ENCODE assay signal across 8 cellular contexts in the genomic region with DNA sequence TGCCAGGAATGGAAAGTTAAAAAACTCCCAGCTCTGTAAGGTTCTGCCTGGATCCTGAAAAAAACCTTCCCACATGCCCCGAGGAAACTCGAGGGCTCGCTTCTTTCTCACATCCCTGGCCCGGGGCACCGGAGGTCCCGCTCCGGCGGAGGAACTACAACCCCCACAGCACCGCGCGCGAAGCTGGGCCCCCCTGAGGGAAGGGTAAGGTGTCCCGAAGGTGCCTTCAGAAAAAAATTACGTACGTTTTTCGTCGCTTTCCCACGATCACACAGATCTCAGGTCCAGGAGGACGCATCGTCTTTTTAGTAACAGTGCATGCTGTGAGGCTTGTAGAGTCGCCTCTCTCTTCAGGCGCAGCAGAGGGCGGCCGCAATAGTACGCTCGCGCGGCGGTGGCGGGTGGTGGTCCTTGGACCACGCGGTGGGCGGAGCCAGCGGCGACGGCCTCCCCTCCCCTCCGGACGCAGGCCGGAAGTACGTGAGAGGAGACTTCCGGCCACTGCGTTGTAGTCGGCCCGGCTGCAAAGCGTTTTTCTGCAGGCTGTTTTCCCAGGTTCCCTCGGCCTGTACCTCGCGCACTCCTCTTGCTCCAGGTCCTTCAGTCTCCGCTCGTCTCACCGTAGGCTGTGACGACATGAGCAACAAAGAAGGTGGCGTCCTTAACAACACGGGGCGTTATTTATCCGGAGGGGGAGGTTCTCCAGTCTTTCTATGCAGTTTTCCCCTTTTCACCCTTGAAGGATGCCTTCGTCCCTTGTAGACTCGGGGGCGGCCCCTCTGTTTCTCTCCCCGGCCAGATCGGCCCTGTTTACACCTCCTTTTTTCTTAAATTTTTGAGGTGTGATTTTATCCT. TPM values are rescaled to one million over a fixed set of nuclear protein-coding genes. Genes with fewer than 3 reads are reported as not detected.
DNase-seq lines count a peak whose midpoint lies in the region; ATAC-seq and TF ChIP-seq lines count a peak whose summit lies in the region.

A gene with protein sequence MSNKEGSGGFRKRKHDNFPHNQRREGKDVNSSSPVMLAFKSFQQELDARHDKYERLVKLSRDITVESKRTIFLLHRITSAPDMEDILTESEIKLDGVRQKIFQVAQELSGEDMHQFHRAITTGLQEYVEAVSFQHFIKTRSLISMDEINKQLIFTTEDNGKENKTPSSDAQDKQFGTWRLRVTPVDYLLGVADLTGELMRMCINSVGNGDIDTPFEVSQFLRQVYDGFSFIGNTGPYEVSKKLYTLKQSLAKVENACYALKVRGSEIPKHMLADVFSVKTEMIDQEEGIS (plus strand): TSS at position 495 of the 855 bp plus-strand sequence. CDS start 142 bp downstream, at position 637.

- WGBS in gastroesophageal sphincter (ENCODE audit: low coverage in 1 of 2), 2 donors: 0% methylated on average over 6 to 15 of the region's 61 CpGs

- peaks cover 23% of the 10 kb centered on the region for H3K36me3 Mint-ChIP-seq in activated naive CD4-positive, alpha-beta T cell treated with anti-CD3 and anti-CD28 coated beads, Interleukin-2, amount 10 ng/mL, durations not matched to agents 7 days and 5 days

- peak within 1 kb of the TSS; percentile 91 for H3K4me3 ChIP-seq in SK-N-MC
- peak within 1 kb of the TSS; percentile 68 to 90 for H3K4me3 ChIP-seq in gastroesophageal sphincter
- H3K4me3 ChIP-seq in neutrophil (ENCODE audit: low read depth in 1 of 2, low read length in 1 of 2): peak within 1 kb of the TSS; percentile 72 to 79

- peaks cover 2% of the 10 kb centered on the region for H3K9me3 Mint-ChIP-seq in activated naive CD4-positive, alpha-beta T cell treated with anti-CD3 and anti-CD28 coated beads, Interleukin-2, amount 10 ng/mL, durations not matched to agents 7 days and 5 days

- H3K36me3 ChIP-seq in SK-N-MC (ENCODE audit: insufficient read depth, low read length) (peaks cover 32% of the 10 kb centered on the region), gastroesophageal sphincter (peaks cover 0 to 17% of the 10 kb centered on the region in 2 donors), neutrophil (peaks cover 4% of the 10 kb centered on the region)

- peak within 1 kb of the TSS; percentile 92 for H3K4me3 Mint-ChIP-seq in activated naive CD4-positive, alpha-beta T cell treated with anti-CD3 and anti-CD28 coated beads, Interleukin-2, amount 10 ng/mL, durations not matched to agents 7 days and 5 days

- peak; percentile 82 to 90 for TF ChIP-seq POLR2A in gastroesophageal sphincter (IDR thresholded peaks at IDR 0.05)

- H3K9me3 ChIP-seq in SK-N-MC (ENCODE audit: low read depth, low read length) (no peaks in the 10 kb centered on the region), gastroesophageal sphincter (no peaks in the 10 kb centered on the region), neutrophil (no peaks in the 10 kb centered on the region)

- ATAC-seq in gastroesophageal sphincter: peak; percentile 99

- DNase-seq in GF-D8 (lab: John Stamatoyannopoulos, UW) (peak; percentile 85), HEK293T (ENCODE audit: extremely low spot score) (peak; percentile 99), MV-4-11 (lab: John Stamatoyannopoulos, UW) (peak; percentile 91), SK-N-MC (ENCODE audit: low read depth, low spot score) (peak; percentile 72), substantia nigra (lab: John Stamatoyannopoulos, UW) (peak; percentile 49 to 99 (median 88))
- DNase-seq in activated naive CD4-positive, alpha-beta T cell treated with anti-CD3 and anti-CD28 coated beads, Interleukin-2, amount 10 ng/mL, durations not matched to agents 7 days and 5 days: peak; percentile 91

- H3K27me3 ChIP-seq in gastroesophageal sphincter (no peaks in the 10 kb centered on the region), neutrophil (no peaks in the 10 kb centered on the region)

- H3K27ac Mint-ChIP-seq in activated naive CD4-positive, alpha-beta T cell treated with anti-CD3 and anti-CD28 coated beads, Interleukin-2, amount 10 ng/mL, durations not matched to agents 7 days and 5 days: peak within 1 kb of the TSS; percentile 98

- H3K9ac ChIP-seq in SK-N-MC (ENCODE audit: insufficient read length): peak within 1 kb of the TSS; percentile 97

- POLR2A ChIA-PET in HEK293T (lab: Yijun Ruan, JAX): interaction anchor here (0.7 to 1.3 kb wide), 5 partner anchors 18 to 191 kb away, joined by 3 to 8 read pairs (median 3); a partner anchor contains a TSS

- TF ChIP-seq CTCF in gastroesophageal sphincter (IDR thresholded peaks at IDR 0.05): no peak
- peak; percentile 25 for TF ChIP-seq CTCF in neutrophil (IDR thresholded peaks at IDR 0.05)

- TF ChIP-seq EP300 in gastroesophageal sphincter (IDR thresholded peaks at IDR 0.05): no peak

- peaks cover 3 to 55% (median 16%) of the 10 kb centered on the region in 3 donors for H3K4me1 ChIP-seq in gastroesophageal sphincter
- peaks cover 64 to 68% of the 10 kb centered on the region in 2 experiments for H3K4me1 ChIP-seq in neutrophil (ENCODE audit: control insufficient read depth in 1 of 2, insufficient read depth in 1 of 2, low read depth in 1 of 2, low read length in 1 of 2)

- no peaks in the 10 kb centered on the region for H3K27me3 Mint-ChIP-seq in activated naive CD4-positive, alpha-beta T cell treated with anti-CD3 and anti-CD28 coated beads, Interleukin-2, amount 10 ng/mL, durations not matched to agents 7 days and 5 days

- CTCF ChIA-PET in HEK293T (lab: Yijun Ruan, JAX): interaction anchor here (0.6 kb wide), 1 partner anchor 229 kb away, joined by 4 read pairs; no protein-coding TSS in a partner anchor
- CTCF ChIA-PET in activated naive CD4-positive, alpha-beta T cell treated with anti-CD3 and anti-CD28 coated beads, Interleukin-2, amount 10 ng/mL, durations not matched to agents 7 days and 5 days (lab: Charles Lee): interaction anchor here (0.7 kb wide), 2 partner anchors 11 to 24 kb away, joined by 3 to 4 read pairs; no protein-coding TSS in a partner anchor

- H3K4me1 Mint-ChIP-seq in activated naive CD4-positive, alpha-beta T cell treated with anti-CD3 and anti-CD28 coated beads, Interleukin-2, amount 10 ng/mL, durations not matched to agents 7 days and 5 days: peaks cover 39% of the 10 kb centered on the region

- H3K27ac ChIP-seq in SK-N-MC (peak within 1 kb of the TSS; percentile 91), gastroesophageal sphincter (peak within 1 kb of the TSS; percentile 87 to 94 (median 91)), neutrophil (peak within 1 kb of the TSS; percentile 93), substantia nigra (ENCODE audit: low read depth, low read length, poor library complexity, severe bottlenecking) (peak within 1 kb of the TSS; percentile 87)

TF ChIP-seq in HEK293T, 16 proteins besides CTCF, POLR2A, EP300 and RAD21:
- TF ChIP-seq ARNT (IDR thresholded peaks at IDR 0.05) (peak; percentile 64; the same call in 1 of the 2 replicates), FOXA1 (IDR thresholded peaks at IDR 0.05) (no peak), L3MBTL2 (conservative IDR thresholded peaks at IDR 0.05) (peak; percentile 99), ELF4 (IDR thresholded peaks at IDR 0.05) (peak; percentile 81), TARDBP (IDR thresholded peaks at IDR 0.05) (no peak), CTBP1 (IDR thresholded peaks at IDR 0.05; ENCODE audit: borderline replicate concordance) (peak; percentile 67; the same call in 1 of the 2 replicates)
TF ChIP-seq in HEK293T: peak in this region for 4.

RNA-seq across cellular contexts. Expression of the gene that starts here (rescaled TPM):
- total RNA-seq in gastroesophageal sphincter: 10 to 100 TPM; 24.4 to 37.4 (median 33.5) TPM

Comparison
In these comparisons a context has a peak if more than half of its experiments do, and no peak if none do; other contexts are left out.
1. Peak in every context shown above with its lines: DNase-seq, ATAC-seq, H3K4me3 ChIP-seq and H3K27ac ChIP-seq.